Comparison of ENCODE assay signal across 9 cellular contexts in genomic region chr4:155411546-155411945, GRCh38.
"Had no signal": no experiment of that assay in that cellular context is flagged by ENCODE, and none has a peak within 500 bp of the region (broad histone marks: within the 10 kb centered on the region; RNA-seq: fewer than 3 reads in every experiment).

No MANE protein-coding gene starts in this region.

- H3K4me3 ChIP-seq: GM23248, HAP-1, K562 had no signal

- H3K9me3 ChIP-seq: HAP-1 had no signal

- H3K4me1 ChIP-seq: HAP-1 had no signal

- H3K9ac ChIP-seq: GM23248 had no signal

- H2AFZ ChIP-seq: GM23248 had no signal

- FAIRE-seq: K562 had no signal

- H3K36me3 ChIP-seq: HAP-1 had no signal

- DNase-seq: GM23248, GOT3, H7, HFFc6, IMR-90 had no signal

- H3K27ac ChIP-seq: GM23248, HL-60 had no signal

- ATAC-seq: HCT116, K562 had no signal
